ENCODE assay signal across 13 cellular contexts in the genomic region with DNA sequence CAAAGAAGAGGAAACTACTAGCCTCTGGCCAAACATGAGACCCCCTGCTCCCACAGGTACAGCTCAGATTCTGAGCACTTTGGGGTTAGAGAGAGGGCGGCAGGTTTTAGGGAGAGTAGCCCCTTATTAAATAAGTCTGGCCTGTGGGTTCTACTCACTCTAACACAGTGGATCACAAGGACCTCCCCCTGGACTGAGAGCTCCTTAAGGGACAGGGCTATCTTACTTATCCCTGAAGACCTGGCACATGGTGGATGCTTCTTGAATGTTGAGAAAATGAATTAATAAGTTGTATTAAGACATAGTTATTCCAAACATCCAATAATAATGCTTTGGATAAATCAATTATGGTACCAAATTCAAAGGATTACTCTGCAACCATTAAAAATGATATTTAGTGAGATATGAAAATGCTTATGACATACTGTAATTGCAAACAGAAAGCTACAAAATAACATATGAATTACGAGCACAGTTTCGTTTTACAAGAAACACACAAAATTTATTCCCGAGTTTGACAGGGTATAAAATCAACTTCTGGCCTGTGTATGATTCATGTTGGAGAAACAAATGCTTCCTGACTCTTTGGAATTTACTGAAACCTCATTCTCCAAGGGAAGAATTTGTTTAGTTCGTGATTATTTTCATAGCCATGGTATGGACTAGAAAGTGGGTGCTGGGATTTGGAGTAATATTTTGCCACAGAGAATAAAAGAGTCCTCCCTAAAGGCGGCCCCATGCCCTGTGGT. TPM values are rescaled to one million over a fixed set of nuclear protein-coding genes. Genes with fewer than 3 reads are reported as not detected.
DNase-seq lines count a peak whose midpoint lies in the region; ATAC-seq and TF ChIP-seq lines count a peak whose summit lies in the region.
"Had no signal": no experiment of that assay in that cellular context is flagged by ENCODE, and none has a peak within 500 bp of the region (broad histone marks: within the 10 kb centered on the region; RNA-seq: fewer than 3 reads in every experiment).

No MANE protein-coding gene starts in this region.

- intact Hi-C loops in Caco-2 (cut with micrococcal nuclease; ENCODE audit: unreplicated experiment), result no loop called here

- H3K4me3 ChIP-seq in brain microvascular endothelial cell (ENCODE audit: low read depth, low read length), result no peak overlapping the region
- no peak overlapping the region for H3K4me3 ChIP-seq in Caco-2 (ENCODE audit: low read depth, low read length)
- H3K4me3 ChIP-seq: coronary artery, right atrium auricular region had no signal

- no peak overlapping the region for H3K27ac Mint-ChIP-seq in Caco-2 (ENCODE audit: unreplicated experiment)

- H3K27me3 Mint-ChIP-seq in Caco-2 (ENCODE audit: insufficient read depth, unreplicated experiment), result no peaks in the 10 kb centered on the region

- POLR2A ChIA-PET in Caco-2 (lab: Charles Lee), result no interaction called here

- 0 out of 2 replicates have a peak, but pooled peaks cover 5% of the 10 kb centered on the region for H3K9me3 ChIP-seq in Caco-2

- H3K27ac ChIP-seq in brain microvascular endothelial cell (peak overlapping the region; percentile 92), layer of hippocampus (ENCODE audit: low read depth, low read length) (peak overlapping the region; percentile 77), temporal lobe (ENCODE audit: low read depth, low read length) (peak overlapping the region; percentile 70)
- H3K27ac ChIP-seq: right atrium auricular region had no signal

- CTCF ChIA-PET in Caco-2 (lab: Charles Lee), result interaction anchor here (0.9 kb wide), 1 partner anchor 45 kb away, joined by 3 read pairs; no protein-coding TSS in a partner anchor

- H3K4me3 Mint-ChIP-seq in Caco-2 (ENCODE audit: unreplicated experiment), result no peak overlapping the region

- TF ChIP-seq CTCF in brain microvascular endothelial cell (IDR thresholded peaks at IDR 0.05; ENCODE audit: low read depth, low read length, missing control alignments) (no peak), Caco-2 (IDR thresholded peaks at IDR 0.05; ENCODE audit: insufficient read depth in 1 of 2, low read depth in 1 of 2, low read length in 1 of 2, severe bottlenecking in 1 of 2, unreplicated experiment in 1 of 2) (no peak)

- in situ Hi-C loops in brain microvascular endothelial cell (cut with HindIII; ENCODE audit: low pct_ligation_motif_present, low sequenced_read_pairs), result no loop called here

- no peak for ATAC-seq in GM18520 (IDR thresholded peaks at IDR 0.05; ENCODE audit: unreplicated experiment)

- H3K27me3 ChIP-seq in brain microvascular endothelial cell (replicated peaks) (no peaks in the 10 kb centered on the region), layer of hippocampus (ENCODE audit: control insufficient read depth, insufficient read depth, low read length) (no peaks in the 10 kb centered on the region), Caco-2 (replicated peaks; ENCODE audit: control insufficient read depth, insufficient read depth, low read length) (no peaks in the 10 kb centered on the region)
- H3K27me3 ChIP-seq: right atrium auricular region had no signal

- no peaks in the 10 kb centered on the region for H3K36me3 Mint-ChIP-seq in Caco-2 (ENCODE audit: insufficient read depth, unreplicated experiment)

- no peaks in the 10 kb centered on the region for H3K4me1 Mint-ChIP-seq in Caco-2 (ENCODE audit: low read depth, unreplicated experiment)

- DNase-seq in HCEC 1CT (peak; percentile 84), brain microvascular endothelial cell (peak; percentile 58), Caco-2 (no peak), NK-92 (lab: John Stamatoyannopoulos, UW; ENCODE audit: unreplicated experiment) (no peak), DMS53 (lab: John Stamatoyannopoulos, UW) (no peak)
- DNase-seq: glutamatergic neuron, MM.1S, SHP77 treated with DMSO at 0.1 percent for 48 hours had no signal

- H3K36me3 ChIP-seq in brain microvascular endothelial cell (replicated peaks) (no peaks in the 10 kb centered on the region), Caco-2 (ENCODE audit: control insufficient read depth, insufficient read depth, low read length) (no peaks in the 10 kb centered on the region)
- H3K36me3 ChIP-seq: right atrium auricular region had no signal

- no TSS peak for BruUV-seq in Caco-2 (replicated peaks; lab: Mats Ljungman, UMichigan)

- no peaks in the 10 kb centered on the region for H3K9me3 Mint-ChIP-seq in Caco-2 (ENCODE audit: unreplicated experiment)

- H3K4me1 ChIP-seq in Caco-2, result peaks cover 5% of the 10 kb centered on the region; the same call in 1 of the 2 replicates
- H3K4me1 ChIP-seq: right atrium auricular region had no signal

RNA-seq across cellular contexts. Expression of a gene that starts 59.3 kb away (rescaled TPM):
- total RNA-seq in temporal lobe (0.25 TPM), Caco-2 (2022) (1.4 and 2.0 TPM in 2 replicates)

Comparison
In these comparisons a context has a peak if more than half of its experiments do, and no peak if none do; other contexts are left out.
1. DNase-seq: peak in HCEC 1CT (single experiment) and brain microvascular endothelial cell (single experiment); none in Caco-2 (0 of 2), NK-92 (single experiment) and DMS53 (single experiment).
2. Peak in every context shown above with its lines, with median percentiles within 50 percentile points of each other: H3K27ac ChIP-seq.